In genomic region chr22:39949964-39950737, GRCh38 we compare ENCODE assay signal across 19 cellular contexts. TPM values are rescaled to one million over a fixed set of nuclear protein-coding genes. Genes with fewer than 3 reads are reported as not detected.
DNase-seq lines count a peak whose midpoint lies in the region; ATAC-seq, FAIRE-seq and TF ChIP-seq lines count a peak whose summit lies in the region.
"Had no signal": no experiment of that assay in that cellular context is flagged by ENCODE, and none has a peak within 500 bp of the region (broad histone marks: within the 10 kb centered on the region; RNA-seq: fewer than 3 reads in every experiment).

No MANE protein-coding gene starts in this region.

- DNase-seq in activated CD4-positive, alpha-beta T cell treated with anti-CD3 and anti-CD28 coated beads, Interleukin-2, amount 10 ng/mL, durations not matched to agents 24 days and 14 days = no peak
- no peak for DNase-seq in activated CD4-positive, alpha-beta T cell treated with anti-CD3 and anti-CD28 coated beads for 4 hours
- DNase-seq in GM12878 (ENCODE audit: low read depth, low spot score) = no peak
- DNase-seq in stimulated activated effector memory CD8-positive, alpha-beta T cell treated with anti-CD3 and anti-CD28 coated beads, Interleukin-12 subunit alpha, Interleukin-12 subunit beta, amount 100 ng/mL, for 72 hours (ENCODE audit: low spot score in 2 of 2) = no peak
- no peak for DNase-seq in amygdala (lab: John Stamatoyannopoulos, UW)
- no peak for DNase-seq in cortex of kidney (lab: John Stamatoyannopoulos, UW)
- DNase-seq in UCSD-AML1 (lab: John Stamatoyannopoulos, UW; ENCODE audit: unreplicated experiment) = no peak
- DNase-seq: aorta, hypothalamus, KBM-7, NCI-H1105, upper lobe of left lung had no signal

- H3K79me2 ChIP-seq in Loucy (ENCODE audit: insufficient read depth, low read length) (peaks cover 84% of the 10 kb centered on the region), GM12878 (ENCODE audit: control insufficient read depth, insufficient read depth, low read length) (peaks cover 17% of the 10 kb centered on the region)
- H3K79me2 ChIP-seq: parathyroid adenoma had no signal

- no peak overlapping the region for H3K4me3 Mint-ChIP-seq in activated CD4-positive, alpha-beta T cell treated with anti-CD3 and anti-CD28 coated beads, Interleukin-2, amount 10 ng/mL, durations not matched to agents 24 days and 14 days
- no peak overlapping the region for H3K4me3 Mint-ChIP-seq in stimulated activated effector memory CD8-positive, alpha-beta T cell treated with anti-CD3 and anti-CD28 coated beads, Interleukin-12 subunit alpha, Interleukin-12 subunit beta, amount 100 ng/mL, for 72 hours
- H3K4me3 Mint-ChIP-seq: WTC11 had no signal

- FAIRE-seq in GM12878 (lab: Jason Lieb, UNC) = no peak
- FAIRE-seq: A549 had no signal

- H3K4me3 ChIP-seq in Loucy (ENCODE audit: low read length, poor library complexity, severe bottlenecking) (peak overlapping the region; percentile 27), GM12878 (no peak overlapping the region)
- H3K4me3 ChIP-seq: A549, skin epidermis, upper lobe of left lung had no signal

- H3K9ac ChIP-seq in Loucy (ENCODE audit: low read depth, low read length, poor library complexity, severe bottlenecking) (peak overlapping the region; percentile 71), GM12878 (ENCODE audit: control insufficient read depth, insufficient read depth, low read length) (no peak overlapping the region)
- H3K9ac ChIP-seq: parathyroid adenoma had no signal

- no peak for TF ChIP-seq POLR2A in GM12878 (IDR thresholded peaks at IDR 0.05; ENCODE audit: low read depth, low read length)

- H4K20me1 ChIP-seq in Loucy (ENCODE audit: insufficient read depth, low read length, poor library complexity, severe bottlenecking) (no peaks in the 10 kb centered on the region), GM12878 (ENCODE audit: control insufficient read depth, insufficient read depth) (peaks cover 10% of the 10 kb centered on the region; the same call in 1 of the 2 replicates)

- peaks cover 23% of the 10 kb centered on the region for H3F3A ChIP-seq in Loucy (ENCODE audit: low read depth)

- H3K27ac Mint-ChIP-seq in activated CD4-positive, alpha-beta T cell treated with anti-CD3 and anti-CD28 coated beads, Interleukin-2, amount 10 ng/mL, durations not matched to agents 24 days and 14 days = peak overlapping the region; percentile 1
- H3K27ac Mint-ChIP-seq in stimulated activated effector memory CD8-positive, alpha-beta T cell treated with anti-CD3 and anti-CD28 coated beads, Interleukin-12 subunit alpha, Interleukin-12 subunit beta, amount 100 ng/mL, for 72 hours = peak overlapping the region; percentile 57
- H3K27ac Mint-ChIP-seq: WTC11 had no signal

- ATAC-seq in GM12878 = no peak; the same call in 2 of the 3 replicates
- no peak for ATAC-seq in stimulated activated effector memory CD8-positive, alpha-beta T cell treated with anti-CD3 and anti-CD28 coated beads, Interleukin-12 subunit alpha, Interleukin-12 subunit beta, amount 100 ng/mL, for 72 hours
- ATAC-seq: A549, WTC11 had no signal

- H3K27ac ChIP-seq in GM12878 (ENCODE audit: control insufficient read depth, insufficient read depth) = no peak overlapping the region
- H3K27ac ChIP-seq: A549, parathyroid adenoma, skin epidermis, upper lobe of left lung had no signal

- POLR2A ChIA-PET in GM12878 (lab: Charles Lee) = no interaction called here

- H2AFZ ChIP-seq in Loucy (ENCODE audit: low read length) (no peak overlapping the region), GM12878 (ENCODE audit: control insufficient read depth, low read depth, low read length) (no peak overlapping the region)
- H2AFZ ChIP-seq: parathyroid adenoma had no signal

- TF ChIP-seq CTCF in Loucy (conservative IDR thresholded peaks at IDR 0.05; ENCODE audit: low read length) (no peak), GM12878 (IDR thresholded peaks at IDR 0.05 in 2 of 3, conservative IDR thresholded peaks at IDR 0.05 in 1 of 3; ENCODE audit: control insufficient read depth in 2 of 3, extremely low read depth in 1 of 3, insufficient read depth in 1 of 3, low read depth in 3 of 3, low read length in 3 of 3) (no peak)

- H3K36me3 ChIP-seq in Loucy (ENCODE audit: insufficient read depth, low read length) = peaks cover 68% of the 10 kb centered on the region
- peaks cover 10 to 38% of the 10 kb centered on the region in 2 experiments for H3K36me3 ChIP-seq in GM12878 (ENCODE audit: control insufficient read depth in 2 of 2, insufficient read depth in 2 of 2, low read length in 1 of 2)
- H3K36me3 ChIP-seq: upper lobe of left lung had no signal

- H3K4me2 ChIP-seq in Loucy (ENCODE audit: low read depth, low read length, poor library complexity, severe bottlenecking) (peak overlapping the region; percentile 64), GM12878 (ENCODE audit: control insufficient read depth, insufficient read depth) (peak overlapping the region; percentile 49)
- H3K4me2 ChIP-seq: A549 had no signal

- TF ChIP-seq RAD21 in GM12878 (IDR thresholded peaks at IDR 0.05; ENCODE audit: insufficient read depth, low read depth, low read length) = no peak

- no peaks in the 10 kb centered on the region for H3K27me3 Mint-ChIP-seq in activated CD4-positive, alpha-beta T cell treated with anti-CD3 and anti-CD28 coated beads, Interleukin-2, amount 10 ng/mL, durations not matched to agents 24 days and 14 days

- H3K9me3 ChIP-seq in Loucy (ENCODE audit: insufficient read depth, low read depth, low read length) = no peaks in the 10 kb centered on the region
- H3K9me3 ChIP-seq in GM12878 (replicated peaks; ENCODE audit: control insufficient read depth, insufficient read depth, low read length) = no peaks in the 10 kb centered on the region; the same call in 2 of the 3 replicates
- H3K9me3 ChIP-seq: A549, upper lobe of left lung had no signal

- intact Hi-C loops in activated CD4-positive, alpha-beta T cell treated with anti-CD3 and anti-CD28 coated beads, Interleukin-2, amount 10 ng/mL, durations not matched to agents 24 days and 14 days (cut with micrococcal nuclease) = no loop called here
- intact Hi-C loops in GM12878 (cut with micrococcal nuclease; ENCODE audit: unreplicated experiment) = no loop called here

- H3K4me1 ChIP-seq in Loucy (ENCODE audit: insufficient read depth, low read length, poor library complexity, severe bottlenecking) (peaks cover 96% of the 10 kb centered on the region), GM12878 (ENCODE audit: control insufficient read depth, insufficient read depth, low read length) (peaks cover 62% of the 10 kb centered on the region)
- H3K4me1 ChIP-seq: A549, parathyroid adenoma had no signal

- CTCF ChIA-PET in GM12878 (lab: Yijun Ruan, JAX) = interaction anchor here (1.2 to 2.1 kb wide), 7 partner anchors 7 to 398 kb away, joined by 3 to 6 read pairs (median 4); no protein-coding TSS in a partner anchor

- H3K9me2 ChIP-seq in Loucy (replicated peaks; ENCODE audit: low read depth, low read length) = no peaks in the 10 kb centered on the region

- in situ Hi-C loops in GM12878 (cut with MboI) = no loop called here

- WGBS in GM12878 (ENCODE audit: insufficient coverage, insufficient replicate concordance, low lambda C conversion rate, missing lambda C conversion rate) = 36% methylated on average over 8 of the region's 8 CpGs

- H3K4me1 Mint-ChIP-seq in activated CD4-positive, alpha-beta T cell treated with anti-CD3 and anti-CD28 coated beads, Interleukin-2, amount 10 ng/mL, durations not matched to agents 24 days and 14 days = peaks cover 63% of the 10 kb centered on the region
- H3K4me1 Mint-ChIP-seq in stimulated activated effector memory CD8-positive, alpha-beta T cell treated with anti-CD3 and anti-CD28 coated beads, Interleukin-12 subunit alpha, Interleukin-12 subunit beta, amount 100 ng/mL, for 72 hours = peaks cover 85% of the 10 kb centered on the region

- no peaks in the 10 kb centered on the region for H3K9me3 Mint-ChIP-seq in activated CD4-positive, alpha-beta T cell treated with anti-CD3 and anti-CD28 coated beads, Interleukin-2, amount 10 ng/mL, durations not matched to agents 24 days and 14 days
- no peaks in the 10 kb centered on the region for H3K9me3 Mint-ChIP-seq in stimulated activated effector memory CD8-positive, alpha-beta T cell treated with anti-CD3 and anti-CD28 coated beads, Interleukin-12 subunit alpha, Interleukin-12 subunit beta, amount 100 ng/mL, for 72 hours
- H3K9me3 Mint-ChIP-seq: WTC11 had no signal

- no peak for TF ChIP-seq EP300 in GM12878 (IDR thresholded peaks at IDR 0.05; ENCODE audit: borderline replicate concordance in 1 of 2, control insufficient read depth in 1 of 2, low read depth in 2 of 2, low read length in 2 of 2)

- H3K36me3 Mint-ChIP-seq in activated CD4-positive, alpha-beta T cell treated with anti-CD3 and anti-CD28 coated beads, Interleukin-2, amount 10 ng/mL, durations not matched to agents 24 days and 14 days (ENCODE audit: low read depth) = peaks cover 56% of the 10 kb centered on the region
- H3K36me3 Mint-ChIP-seq in stimulated activated effector memory CD8-positive, alpha-beta T cell treated with anti-CD3 and anti-CD28 coated beads, Interleukin-12 subunit alpha, Interleukin-12 subunit beta, amount 100 ng/mL, for 72 hours = peaks cover 69% of the 10 kb centered on the region
- H3K36me3 Mint-ChIP-seq: WTC11 had no signal

- no peaks in the 10 kb centered on the region for H3K27me3 ChIP-seq in Loucy (ENCODE audit: insufficient read depth, low read length, poor library complexity, severe bottlenecking)
- H3K27me3 ChIP-seq in GM12878 (replicated peaks in 1 of 2; ENCODE audit: control insufficient read depth in 2 of 2, insufficient read depth in 2 of 2, low read length in 1 of 2) = no peaks in the 10 kb centered on the region
- H3K27me3 ChIP-seq: upper lobe of left lung had no signal

- RAD21 ChIA-PET in GM12878 (lab: Charles Lee; ENCODE audit: unreplicated experiment) = no interaction called here

- no TSS peak for BruUV-seq in GM12878 (replicated peaks; lab: Mats Ljungman, UMichigan)

- SMC1A ChIA-PET in GM12878 (lab: Charles Lee; ENCODE audit: uncharacterized antibody, unreplicated experiment) = interaction anchor here (1.2 to 2.4 kb wide), 5 partner anchors 8 to 51 kb away, joined by 3 to 13 read pairs (median 3); no protein-coding TSS in a partner anchor

RNA-seq across cellular contexts. Expression of gene TMA7B, which starts 10.0 kb away (rescaled TPM):
- 0.90 and 0.96 TPM in 2 replicates for total RNA-seq in activated CD4-positive, alpha-beta T cell treated with anti-CD3 and anti-CD28 coated beads, Interleukin-2, amount 10 ng/mL, durations not matched to agents 24 days and 14 days
- 59.4 and 63.4 TPM in 2 replicates for total RNA-seq in GM12878 (2013; cell fraction: nucleolus; rRNA removed)
- total RNA-seq in GM12878 (2014; rRNA removed) (1.5 and 2.1 TPM in 2 replicates), GM12878 (2014; rRNA removed; fragmentation: Illumina TruSeq; extraction: Trizol) (2.6 and 2.7 TPM in 2 replicates), GM12878 (2021) (1.6 and 2.2 TPM in 2 replicates)
- 0.21 TPM for polyA plus RNA-seq in GM12878 (2011; ENCODE audit: low read depth)
- polyA plus RNA-seq in GM12878 (2011; rRNA removed) (2.9 and 3.7 TPM in 2 replicates), GM12878 (2014; fragmentation: Illumina TruSeq; extraction: Trizol) (0.14 and 0.87 TPM in 2 replicates), GM12878 (2014; fragmentation: Nextera tagmentation; extraction: Ambion mirVana) (1 to 10 TPM in 1 of 2 experiments, under 1 TPM in 1; 0.33 to 1.6 TPM), GM12878 (2014; rRNA removed) (1.3 TPM in 2 replicates), GM12878 (2016; fragmentation: Nextera tagmentation; extraction: Ambion mirVana) (1 to 10 TPM; 1.6 to 2.0 TPM)
- polyA plus RNA-seq in GM12878 (2011; cell fraction: cytosol; rRNA removed) = 0.75 and 0.79 TPM in 2 replicates
- polyA plus RNA-seq in GM12878 (2011; cell fraction: nucleus; rRNA removed) = 3.0 and 3.5 TPM in 2 replicates
- polyA plus RNA-seq in GM12878 (2012) = 0.31 and 0.35 TPM in 2 replicates
- 3.3 and 3.4 TPM in 2 replicates for polyA minus RNA-seq in GM12878 (2011; rRNA and poly(A)+ RNA removed)
- polyA minus RNA-seq in GM12878 (2011; cell fraction: cytosol; rRNA and poly(A)+ RNA removed) = not detected in 2 replicates
- polyA minus RNA-seq in GM12878 (2011; cell fraction: nucleus; rRNA and poly(A)+ RNA removed) = 2.7 and 4.8 TPM in 2 replicates
- total RNA-seq: chondrocyte, WTC11 had no signal
- polyA plus RNA-seq: A549, aorta had no signal

RNA-seq across cellular contexts. Expression of gene FAM83F, which starts 44.6 kb away (rescaled TPM):
- total RNA-seq in activated CD4-positive, alpha-beta T cell treated with anti-CD3 and anti-CD28 coated beads, Interleukin-2, amount 10 ng/mL, durations not matched to agents 24 days and 14 days = 0.17 and 0.23 TPM in 2 replicates
- total RNA-seq in GM12878 (2013; cell fraction: nucleolus; rRNA removed) = 0.04 and 0.49 TPM in 2 replicates
- total RNA-seq in GM12878 (2014; rRNA removed) (not detected in 2 replicates), GM12878 (2014; rRNA removed; fragmentation: Illumina TruSeq; extraction: Trizol) (not detected in 2 replicates), GM12878 (2021) (0.03 and 0.05 TPM in 2 replicates)
- not detected for polyA plus RNA-seq in GM12878 (2011; ENCODE audit: low read depth)
- polyA plus RNA-seq in GM12878 (2011; rRNA removed) (0.01 TPM in 1 of 2 replicates, not detected in the other), GM12878 (2014; fragmentation: Illumina TruSeq; extraction: Trizol) (0.01 TPM in 1 of 2 replicates, not detected in the other), GM12878 (2014; fragmentation: Nextera tagmentation; extraction: Ambion mirVana) (not detected), GM12878 (2014; rRNA removed) (0.01 TPM in 1 of 2 replicates, not detected in the other), GM12878 (2016; fragmentation: Nextera tagmentation; extraction: Ambion mirVana) (not detected)
- under 0.01 TPM in 2 replicates for polyA plus RNA-seq in GM12878 (2011; cell fraction: cytosol; rRNA removed)
- polyA plus RNA-seq in GM12878 (2011; cell fraction: nucleus; rRNA removed) = 0.06 TPM in 2 replicates
- 0.03 TPM in 1 of 2 replicates, not detected in the other for polyA plus RNA-seq in GM12878 (2012)
- 0.21 TPM in 1 of 2 replicates, not detected in the other for polyA minus RNA-seq in GM12878 (2011; rRNA and poly(A)+ RNA removed)
- not detected in 2 replicates for polyA minus RNA-seq in GM12878 (2011; cell fraction: cytosol; rRNA and poly(A)+ RNA removed)
- not detected in 2 replicates for polyA minus RNA-seq in GM12878 (2011; cell fraction: nucleus; rRNA and poly(A)+ RNA removed)
- total RNA-seq: RPMI7951 had no signal
- polyA plus RNA-seq: A549 had no signal

RNA-seq across cellular contexts. Expression of gene GRAP2, which starts 49.3 kb away (rescaled TPM):
- total RNA-seq in activated CD4-positive, alpha-beta T cell treated with anti-CD3 and anti-CD28 coated beads, Interleukin-2, amount 10 ng/mL, durations not matched to agents 24 days and 14 days = 34.4 and 38.4 TPM in 2 replicates
- total RNA-seq in GM12878 (2013; cell fraction: nucleolus; rRNA removed) = 205 and 218 TPM in 2 replicates
- total RNA-seq in GM12878 (2014; rRNA removed) = 61.0 and 68.1 TPM in 2 replicates
- total RNA-seq in GM12878 (2014; rRNA removed; fragmentation: Illumina TruSeq; extraction: Trizol) = 30.2 and 31.6 TPM in 2 replicates
- total RNA-seq in GM12878 (2021) = 68.8 and 77.8 TPM in 2 replicates
- polyA plus RNA-seq in GM12878 (2011; ENCODE audit: low read depth) = 9.7 TPM
- polyA plus RNA-seq in GM12878 (2011; rRNA removed) = 59.1 and 79.1 TPM in 2 replicates
- 101 and 123 TPM in 2 replicates for polyA plus RNA-seq in GM12878 (2011; cell fraction: cytosol; rRNA removed)
- 141 and 178 TPM in 2 replicates for polyA plus RNA-seq in GM12878 (2011; cell fraction: nucleus; rRNA removed)
- polyA plus RNA-seq in GM12878 (2012) = 22.0 and 26.1 TPM in 2 replicates
- polyA plus RNA-seq in GM12878 (2014; fragmentation: Illumina TruSeq; extraction: Trizol) = 30.1 and 37.5 TPM in 2 replicates
- 1 to 10 TPM; 3.3 to 5.4 TPM for polyA plus RNA-seq in GM12878 (2014; fragmentation: Nextera tagmentation; extraction: Ambion mirVana)
- 63.7 and 65.8 TPM in 2 replicates for polyA plus RNA-seq in GM12878 (2014; rRNA removed)
- polyA plus RNA-seq in GM12878 (2016; fragmentation: Nextera tagmentation; extraction: Ambion mirVana) = 10 to 100 TPM; 59.0 to 60.2 TPM
- 62.8 and 82.6 TPM in 2 replicates for polyA minus RNA-seq in GM12878 (2011; rRNA and poly(A)+ RNA removed)
- 25.3 and 35.1 TPM in 2 replicates for polyA minus RNA-seq in GM12878 (2011; cell fraction: cytosol; rRNA and poly(A)+ RNA removed)
- 39.8 and 66.1 TPM in 2 replicates for polyA minus RNA-seq in GM12878 (2011; cell fraction: nucleus; rRNA and poly(A)+ RNA removed)
- total RNA-seq: chondrocyte had no signal
- polyA plus RNA-seq: A549 had no signal

RNA-seq across cellular contexts. Expression of gene ENTHD1, which starts 56.6 kb away (rescaled TPM):
- total RNA-seq in activated CD4-positive, alpha-beta T cell treated with anti-CD3 and anti-CD28 coated beads, Interleukin-2, amount 10 ng/mL, durations not matched to agents 24 days and 14 days = 0.09 and 0.56 TPM in 2 replicates
- total RNA-seq in GM12878 (2013; cell fraction: nucleolus; rRNA removed) = 1.5 and 1.9 TPM in 2 replicates
- 0.11 and 0.23 TPM in 2 replicates for total RNA-seq in GM12878 (2014; rRNA removed)
- 0.22 and 0.28 TPM in 2 replicates for total RNA-seq in GM12878 (2014; rRNA removed; fragmentation: Illumina TruSeq; extraction: Trizol)
- 0.15 and 0.21 TPM in 2 replicates for total RNA-seq in GM12878 (2021)
- polyA plus RNA-seq in GM12878 (2011; ENCODE audit: low read depth) = not detected
- 0.52 and 0.73 TPM in 2 replicates for polyA plus RNA-seq in GM12878 (2011; rRNA removed)
- polyA plus RNA-seq in GM12878 (2011; cell fraction: cytosol; rRNA removed) = 0.13 and 0.16 TPM in 2 replicates
- 0.12 and 0.21 TPM in 2 replicates for polyA plus RNA-seq in GM12878 (2011; cell fraction: nucleus; rRNA removed)
- 0.08 TPM in 1 of 2 replicates, not detected in the other for polyA plus RNA-seq in GM12878 (2012)
- 0.13 and 0.49 TPM in 2 replicates for polyA plus RNA-seq in GM12878 (2014; fragmentation: Illumina TruSeq; extraction: Trizol)
- under 1 TPM; 0.13 to 0.24 TPM for polyA plus RNA-seq in GM12878 (2014; fragmentation: Nextera tagmentation; extraction: Ambion mirVana)
- 0.09 TPM in 2 replicates for polyA plus RNA-seq in GM12878 (2014; rRNA removed)
- under 1 TPM in 1 of 2 experiments, not detected in 1; 0.21 TPM for polyA plus RNA-seq in GM12878 (2016; fragmentation: Nextera tagmentation; extraction: Ambion mirVana)
- polyA minus RNA-seq in GM12878 (2011; rRNA and poly(A)+ RNA removed) = 0.26 and 0.37 TPM in 2 replicates
- not detected in 2 replicates for polyA minus RNA-seq in GM12878 (2011; cell fraction: cytosol; rRNA and poly(A)+ RNA removed)
- 0.36 and 0.77 TPM in 2 replicates for polyA minus RNA-seq in GM12878 (2011; cell fraction: nucleus; rRNA and poly(A)+ RNA removed)
- total RNA-seq: chondrocyte, RPMI7951, WTC11 had no signal
- polyA plus RNA-seq: A549, aorta had no signal
